ENCODE assay signal across 1 cellular context in the genomic region with DNA sequence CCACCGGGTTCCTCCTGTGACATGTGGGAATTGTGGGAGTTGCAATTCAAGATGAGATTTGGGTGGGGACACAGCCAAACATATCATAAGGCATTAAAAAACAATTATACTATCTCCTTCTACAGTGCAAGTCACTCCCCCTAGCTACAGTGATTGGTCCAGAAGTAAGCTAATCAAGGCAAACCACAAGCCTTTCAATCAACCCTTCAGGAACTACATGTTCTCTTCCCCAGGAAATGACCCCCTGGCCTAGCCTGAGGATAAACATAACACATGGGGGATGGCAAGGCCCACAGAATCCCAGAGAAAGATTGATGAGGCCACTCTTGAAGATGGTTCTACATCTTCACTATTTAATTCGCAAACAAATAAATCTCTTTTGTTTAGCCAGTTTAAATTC.
TF ChIP-seq lines count a peak whose summit lies in the region.

No MANE protein-coding gene starts in this region.

TF ChIP-seq in K562, 482 proteins besides CTCF, POLR2A, EP300 and RAD21 (continued from another document):
- TF ChIP-seq ZNF431 (CRISPR knock-in tag; IDR thresholded peaks at IDR 0.05) (0 out of 2 replicates have a peak, but pooled peaks have one; percentile 65), MEIS2 (IDR thresholded peaks at IDR 0.05; ENCODE audit: partially characterized antibody) (no peak), HES1 (IDR thresholded peaks at IDR 0.05; ENCODE audit: low read depth) (no peak)
TF ChIP-seq in K562: peak in this region for 1.
